ENCODE assay signal across 18 cellular contexts in genomic region chr3:126551839-126552687, GRCh38. TPM values are rescaled to one million over a fixed set of nuclear protein-coding genes. Genes with fewer than 3 reads are reported as not detected.
DNase-seq lines count a peak whose midpoint lies in the region; ATAC-seq and TF ChIP-seq lines count a peak whose summit lies in the region.
"Had no signal": no experiment of that assay in that cellular context is flagged by ENCODE, and none has a peak within 500 bp of the region (broad histone marks: within the 10 kb centered on the region; RNA-seq: fewer than 3 reads in every experiment).

No MANE protein-coding gene starts in this region.

- intact Hi-C loops in upper lobe of right lung (cut with DNase I) (no loop called here), psoas muscle (cut with DNase I) (no loop called here)

- H3K4me1 ChIP-seq in upper lobe of right lung: no peaks in the 10 kb centered on the region
- H3K4me1 ChIP-seq in psoas muscle: no peaks in the 10 kb centered on the region
- H3K4me1 ChIP-seq: breast epithelium had no signal

- WGBS in psoas muscle, 3 donors: 46 to 58% (median 47%) methylated on average over 17 of the region's 17 CpGs

- H3K4me3 ChIP-seq in upper lobe of right lung: no peak overlapping the region
- H3K4me3 ChIP-seq in psoas muscle: no peak overlapping the region
- H3K4me3 ChIP-seq: breast epithelium, HAP-1 had no signal

- TF ChIP-seq CTCF in upper lobe of right lung (IDR thresholded peaks at IDR 0.05) (no peak), psoas muscle (IDR thresholded peaks at IDR 0.05) (no peak)

- ATAC-seq in upper lobe of right lung: no peak
- no peak for ATAC-seq in psoas muscle
- ATAC-seq in GM18861 (IDR thresholded peaks at IDR 0.05; ENCODE audit: unreplicated experiment): no peak
- ATAC-seq: activated naive CD4-positive, alpha-beta T cell treated with anti-CD3 and anti-CD28 coated beads, Interleukin-2, amount 50 U/mL, for 72 hours; T-cell had no signal

- no peaks in the 10 kb centered on the region for H3K27me3 ChIP-seq in upper lobe of right lung
- H3K27me3 ChIP-seq in psoas muscle (ENCODE audit: insufficient read depth in 3 of 3, low read length in 2 of 3): no peaks in the 10 kb centered on the region
- H3K27me3 ChIP-seq: breast epithelium had no signal

- H3K36me3 ChIP-seq in upper lobe of right lung (no peaks in the 10 kb centered on the region), psoas muscle (ENCODE audit: insufficient read depth in 1 of 2, low read depth in 1 of 2) (no peaks in the 10 kb centered on the region)
- H3K36me3 ChIP-seq: breast epithelium, HAP-1 had no signal

- peak; percentile 35 for DNase-seq in activated CD8-positive, alpha-beta memory T cell treated with anti-CD3 and anti-CD28 coated beads for 24 hours
- DNase-seq in activated CD8-positive, alpha-beta memory T cell treated with anti-CD3 and anti-CD28 coated beads, Interleukin-2, amount 50 U/mL, for 4 hours: no peak
- peak; percentile 27 for DNase-seq in cerebellum (ENCODE audit: low spot score)
- DNase-seq in mesenteric fat pad (ENCODE audit: low spot score): peak; percentile 71
- DNase-seq in upper lobe of right lung: peak; percentile 43
- DNase-seq in psoas muscle: no peak
- no peak for DNase-seq in DMS114 treated with DMSO at 0.1 percent for 48 hours (lab: John Stamatoyannopoulos, UW; ENCODE audit: unreplicated experiment)
- DNase-seq: activated CD4-positive, CD25-positive, alpha-beta regulatory T cell; effector memory CD4-positive, alpha-beta T cell; NCI-H2107; RPMI8226 had no signal

- H3K9me3 ChIP-seq in upper lobe of right lung (no peaks in the 10 kb centered on the region), psoas muscle (no peaks in the 10 kb centered on the region)
- H3K9me3 ChIP-seq: breast epithelium, HAP-1 had no signal

- no peak overlapping the region for H3K27ac ChIP-seq in upper lobe of right lung
- H3K27ac ChIP-seq in psoas muscle: no peak overlapping the region
- H3K27ac ChIP-seq: breast epithelium had no signal

RNA-seq across cellular contexts. Expression of gene C3orf22, which starts 6.7 kb away (rescaled TPM):
- total RNA-seq in cerebellum (0.18 TPM), mesenteric fat pad (not detected), upper lobe of right lung (not detected), psoas muscle (under 1 TPM in 1 of 4 donors, not detected in 3; 0.12 TPM)
- polyA plus RNA-seq in psoas muscle: not detected
- total RNA-seq: activated naive CD4-positive, alpha-beta T cell treated with anti-CD3 and anti-CD28 coated beads, Interleukin-2, amount 50 U/mL, for 72 hours; breast epithelium; lung microvascular endothelial cell; T-cell had no signal
- polyA plus RNA-seq: IgD-negative memory B cell had no signal

RNA-seq across cellular contexts. Expression of gene CHST13, which starts 28.1 kb away (rescaled TPM):
- total RNA-seq in cerebellum: not detected
- 2.3 TPM for total RNA-seq in mesenteric fat pad
- total RNA-seq in upper lobe of right lung: 0.64 TPM
- under 1 TPM in 1 of 4 donors, not detected in 3; 0.20 TPM for total RNA-seq in psoas muscle
- polyA plus RNA-seq in psoas muscle: under 1 TPM in 1 of 3 donors, not detected in 2; 0.07 TPM
- total RNA-seq: activated naive CD4-positive, alpha-beta T cell treated with anti-CD3 and anti-CD28 coated beads, Interleukin-2, amount 50 U/mL, for 72 hours; lung microvascular endothelial cell had no signal
- polyA plus RNA-seq: IgD-negative memory B cell had no signal

RNA-seq across cellular contexts. Expression of gene UROC1, which starts 34.5 kb away (rescaled TPM):
- total RNA-seq in cerebellum: 0.27 TPM
- not detected for total RNA-seq in mesenteric fat pad
- total RNA-seq in upper lobe of right lung: not detected
- total RNA-seq in psoas muscle: under 1 TPM in 2 of 4 donors, not detected in 2; 0.08 to 0.13 TPM
- under 1 TPM in 1 of 3 donors, not detected in 2; 0.03 TPM for polyA plus RNA-seq in psoas muscle
- total RNA-seq: activated naive CD4-positive, alpha-beta T cell treated with anti-CD3 and anti-CD28 coated beads, Interleukin-2, amount 50 U/mL, for 72 hours; breast epithelium; lung microvascular endothelial cell had no signal
- polyA plus RNA-seq: IgD-negative memory B cell had no signal

Comparison
In these comparisons a context has a peak if more than half of its experiments do, and no peak if none do; other contexts are left out.
1. DNase-seq: peak in activated CD8-positive, alpha-beta memory T cell treated with anti-CD3 and anti-CD28 coated beads for 24 hours (single experiment), cerebellum (single experiment), mesenteric fat pad (single experiment) and upper lobe of right lung (single experiment); none in activated CD8-positive, alpha-beta memory T cell treated with anti-CD3 and anti-CD28 coated beads, Interleukin-2, amount 50 U/mL, for 4 hours (single experiment), psoas muscle (0 of 2) and DMS114 treated with DMSO at 0.1 percent for 48 hours (single experiment).